Comparison of ENCODE assay signal across 22 cellular contexts in genomic region chr5:151897896-151898295, GRCh38. TPM values are rescaled to one million over a fixed set of nuclear protein-coding genes. Genes with fewer than 3 reads are reported as not detected.
"Had no signal": no experiment of that assay in that cellular context is flagged by ENCODE, and none has a peak within 500 bp of the region (broad histone marks: within the 10 kb centered on the region; RNA-seq: fewer than 3 reads in every experiment).

No MANE protein-coding gene starts in this region.

- H3K27ac ChIP-seq: coronary artery, esophagus muscularis mucosa, tibial artery had no signal

- H3K36me3 ChIP-seq: esophagus muscularis mucosa, tibial artery had no signal

- FAIRE-seq: kidney, urothelium cell line had no signal

- H3K4me3 ChIP-seq: coronary artery, esophagus muscularis mucosa, tibial artery had no signal

- H3K27me3 ChIP-seq: esophagus muscularis mucosa, tibial artery had no signal

- H3K4me1 Mint-ChIP-seq: activated CD8-positive, alpha-beta memory T cell treated with anti-CD3 and anti-CD28 coated beads, Interleukin-2, amount 10 ng/mL, durations not matched to agents 7 days and 5 days; natural killer cell had no signal

- DNase-seq: activated CD4-positive, alpha-beta T cell treated with anti-CD3 and anti-CD28 coated beads, Interleukin-2, amount 50 U/mL, for 48 hours; activated CD4-positive, CD25-positive, alpha-beta regulatory T cell treated with anti-CD3 and anti-CD28 coated beads, Interleukin-2, amount 50 U/mL, for 72 hours; activated CD8-positive, alpha-beta memory T cell treated with anti-CD3 and anti-CD28 coated beads, Interleukin-2, amount 10 ng/mL, durations not matched to agents 7 days and 5 days; activated effector memory CD4-positive, alpha-beta T cell treated with Interleukin-2 at 50 U/mL for 16 hours; activated T-cell treated with anti-CD3 and anti-CD28 coated beads, Interleukin-2, amount 50 U/mL, for 1 hour; central memory CD4-positive, alpha-beta T cell; effector CD4-positive, alpha-beta T cell; hippocampal formation; kidney; mesenchymal stem cell; natural killer cell; stimulated activated CD4-positive, alpha-beta T cell treated with anti-CD3 and anti-CD28 coated beads, Interleukin-12 subunit alpha, Interleukin-12 subunit beta, amount 100 ng/mL, for 4 hours; stimulated activated CD4-positive, alpha-beta T cell treated with anti-CD3 and anti-CD28 coated beads, Interleukin-2, amount 100 ng/mL, for 24 hours; T1000; tibial artery had no signal

- ATAC-seq: activated CD8-positive, alpha-beta memory T cell treated with anti-CD3 and anti-CD28 coated beads, Interleukin-2, amount 10 ng/mL, durations not matched to agents 7 days and 5 days; natural killer cell had no signal

- H3K4me3 Mint-ChIP-seq: activated CD8-positive, alpha-beta memory T cell treated with anti-CD3 and anti-CD28 coated beads, Interleukin-2, amount 10 ng/mL, durations not matched to agents 7 days and 5 days; natural killer cell had no signal

- H3K9me3 ChIP-seq: esophagus muscularis mucosa, tibial artery had no signal

- H3K9me3 Mint-ChIP-seq: activated naive CD4-positive, alpha-beta T cell treated with anti-CD3 and anti-CD28 coated beads, Interleukin-2, amount 50 U/mL, for 72 hours; natural killer cell had no signal

- H3K36me3 Mint-ChIP-seq: activated CD8-positive, alpha-beta memory T cell treated with anti-CD3 and anti-CD28 coated beads, Interleukin-2, amount 10 ng/mL, durations not matched to agents 7 days and 5 days; activated naive CD4-positive, alpha-beta T cell treated with anti-CD3 and anti-CD28 coated beads, Interleukin-2, amount 50 U/mL, for 72 hours; natural killer cell had no signal

- H3K27ac Mint-ChIP-seq: activated CD8-positive, alpha-beta memory T cell treated with anti-CD3 and anti-CD28 coated beads, Interleukin-2, amount 10 ng/mL, durations not matched to agents 7 days and 5 days; activated naive CD4-positive, alpha-beta T cell treated with anti-CD3 and anti-CD28 coated beads, Interleukin-2, amount 50 U/mL, for 72 hours; natural killer cell had no signal

RNA-seq across cellular contexts. Expression of gene GLRA1, which starts 26.8 kb away (rescaled TPM):
- total RNA-seq: activated CD8-positive, alpha-beta memory T cell treated with anti-CD3 and anti-CD28 coated beads, Interleukin-2, amount 10 ng/mL, durations not matched to agents 7 days and 5 days; activated naive CD4-positive, alpha-beta T cell treated with anti-CD3 and anti-CD28 coated beads, Interleukin-2, amount 50 U/mL, for 72 hours; esophagus muscularis mucosa; glomerular endothelial cell; kidney; liver; natural killer cell; renal cortical epithelial cell had no signal
- polyA plus RNA-seq: liver had no signal
